Comparison of ENCODE assay signal across 11 cellular contexts in the genomic region with DNA sequence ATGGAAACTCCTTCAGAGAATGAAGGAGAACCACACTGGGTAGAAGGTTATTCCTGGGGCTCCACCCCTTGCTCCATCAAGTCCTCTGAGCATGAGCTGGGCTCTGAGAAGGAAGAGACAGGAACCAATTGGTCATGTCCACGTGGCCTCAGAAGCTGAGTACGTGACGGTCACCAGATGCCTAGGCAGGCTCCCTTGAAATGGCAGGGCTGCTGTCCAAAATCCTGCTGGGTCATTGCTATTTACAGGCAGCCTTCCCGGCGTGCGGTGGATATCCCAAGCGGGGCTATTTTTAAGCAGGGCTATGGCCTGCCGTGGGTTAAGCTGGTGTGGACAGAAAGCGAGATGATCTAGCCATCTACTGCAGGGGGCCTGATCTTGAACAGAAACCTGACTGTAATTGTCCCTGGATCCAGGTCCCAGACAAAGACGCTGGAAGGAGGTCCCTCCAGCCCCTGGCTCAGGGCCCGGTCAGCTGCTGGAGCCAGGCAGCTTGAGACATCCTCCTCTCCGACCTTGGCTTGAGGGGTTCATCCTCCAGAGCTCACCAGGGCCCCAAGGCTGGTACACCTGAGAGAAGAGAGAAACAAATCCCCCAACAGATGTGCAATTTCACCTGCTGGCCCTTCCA. TPM values are rescaled to one million over a fixed set of nuclear protein-coding genes. Genes with fewer than 3 reads are reported as not detected.
DNase-seq lines count a peak whose midpoint lies in the region; ATAC-seq and TF ChIP-seq lines count a peak whose summit lies in the region.
"Had no signal": no experiment of that assay in that cellular context is flagged by ENCODE, and none has a peak within 500 bp of the region (broad histone marks: within the 10 kb centered on the region; RNA-seq: fewer than 3 reads in every experiment).

No MANE protein-coding gene starts in this region.

- DNase-seq in AG08396 (ENCODE audit: low spot score) = peak; percentile 81
- peak; percentile 80 to 94 for DNase-seq in ascending aorta (ENCODE audit: low spot score in 2 of 2)
- peak; percentile 85 for DNase-seq in left ventricle myocardium inferior
- DNase-seq in trophoblast cell = peak; percentile 70 to 75
- DNase-seq in GM13977 (ENCODE audit: low spot score) = no peak
- no peak for DNase-seq in SKM-1 (lab: John Stamatoyannopoulos, UW; ENCODE audit: unreplicated experiment)
- DNase-seq: NCI-H526 treated with DMSO at 0.1 percent for 48 hours had no signal

- H2BK5ac ChIP-seq in trophoblast cell (ENCODE audit: low read depth, low read length, poor library complexity) = no peak overlapping the region

- no peak overlapping the region for H2AK5ac ChIP-seq in trophoblast cell (ENCODE audit: low read length)

- H2AFZ ChIP-seq in trophoblast cell (ENCODE audit: insufficient read depth, low read length, poor library complexity) = no peak overlapping the region

- peaks cover 11 to 27% of the 10 kb centered on the region in 2 donors for H3K4me1 ChIP-seq in ascending aorta
- peaks cover 53% of the 10 kb centered on the region for H3K4me1 ChIP-seq in left ventricle myocardium inferior
- peaks cover 18 to 26% of the 10 kb centered on the region in 2 experiments for H3K4me1 ChIP-seq in trophoblast cell (ENCODE audit: control insufficient read depth in 1 of 2, insufficient read depth in 2 of 2, low read length in 2 of 2)

- H3K36me3 ChIP-seq in ascending aorta = no peaks in the 10 kb centered on the region
- H3K36me3 ChIP-seq in left ventricle myocardium inferior = no peaks in the 10 kb centered on the region
- H3K36me3 ChIP-seq in trophoblast cell (ENCODE audit: control insufficient read depth in 1 of 2, insufficient read depth in 2 of 2, low read length in 2 of 2) = peaks cover 4 to 10% of the 10 kb centered on the region in 2 experiments

- H3K79me1 ChIP-seq in trophoblast cell (ENCODE audit: low read length) = peaks cover 7% of the 10 kb centered on the region

- peak overlapping the region; percentile 33 for H3K18ac ChIP-seq in trophoblast cell (ENCODE audit: low read length)

- H4K8ac ChIP-seq in trophoblast cell (ENCODE audit: low read depth, low read length) = no peak overlapping the region

- H4K91ac ChIP-seq in trophoblast cell (ENCODE audit: low read depth, low read length) = peak overlapping the region; percentile 2

- TF ChIP-seq CTCF in ascending aorta (IDR thresholded peaks at IDR 0.05) (no peak), left ventricle myocardium inferior (IDR thresholded peaks at IDR 0.05; ENCODE audit: borderline replicate concordance) (no peak), GM13977 (IDR thresholded peaks at IDR 0.05; ENCODE audit: extremely low read depth, insufficient read depth, missing control alignments) (no peak)

- no peak overlapping the region for H3K23ac ChIP-seq in trophoblast cell (ENCODE audit: low read length)

- H3K27ac ChIP-seq in ascending aorta = peak overlapping the region; percentile 93 to 98
- peak overlapping the region; percentile 97 for H3K27ac ChIP-seq in left ventricle myocardium inferior (replicated peaks)
- H3K27ac ChIP-seq in trophoblast cell (ENCODE audit: low read depth, low read length) = no peak overlapping the region

- no peak overlapping the region for H2BK12ac ChIP-seq in trophoblast cell (ENCODE audit: low read length)

- no peak overlapping the region for H3K9ac ChIP-seq in trophoblast cell (ENCODE audit: low read length)

- ATAC-seq in GM18520 (IDR thresholded peaks at IDR 0.05; ENCODE audit: unreplicated experiment) = no peak
- ATAC-seq in HG02798 (IDR thresholded peaks at IDR 0.05; ENCODE audit: poor library complexity, unreplicated experiment) = no peak

- H3K79me2 ChIP-seq in trophoblast cell (ENCODE audit: control insufficient read depth, insufficient read depth, low read length, poor library complexity) = no peaks in the 10 kb centered on the region

- intact Hi-C loops in ascending aorta (cut with DNase I) (loop anchor here (2.0 to 10.0 kb wide), 5 partner anchors 68 to 1718 kb away; a partner anchor contains a TSS), left ventricle myocardium inferior (cut with micrococcal nuclease) (no loop called here)

- no peaks in the 10 kb centered on the region for H3K27me3 ChIP-seq in ascending aorta
- H3K27me3 ChIP-seq in left ventricle myocardium inferior (ENCODE audit: low read depth) = no peaks in the 10 kb centered on the region
- H3K27me3 ChIP-seq in trophoblast cell (ENCODE audit: insufficient read depth, low read length) = no peaks in the 10 kb centered on the region

- WGBS in trophoblast cell (ENCODE audit: extremely low coverage, insufficient coverage, insufficient read length) = no CpG with 5 or more reads among the region's 12 CpGs

- H3K4ac ChIP-seq in trophoblast cell (ENCODE audit: low read depth, low read length) = no peak overlapping the region

- H3K4me3 ChIP-seq in ascending aorta (peak overlapping the region; percentile 55 to 70), left ventricle myocardium inferior (peak overlapping the region; percentile 70), trophoblast cell (ENCODE audit: low read depth, low read length) (no peak overlapping the region)

- H4K12ac ChIP-seq in trophoblast cell (ENCODE audit: low read depth, low read length) = no peak overlapping the region

- H3K4me2 ChIP-seq in trophoblast cell (ENCODE audit: low read length) = peak overlapping the region; percentile 62

- in situ Hi-C loops in GM13977 (cut with MboI; ENCODE audit: low pct_unique_long_range_greater_than_20kb, low sequenced_read_pairs, unreplicated experiment) = no loop called here

- no peak overlapping the region for H3K14ac ChIP-seq in trophoblast cell (ENCODE audit: low read length)

- H3K9me3 ChIP-seq in ascending aorta = no peaks in the 10 kb centered on the region
- H3K9me3 ChIP-seq in left ventricle myocardium inferior (replicated peaks) = no peaks in the 10 kb centered on the region
- no peaks in the 10 kb centered on the region for H3K9me3 ChIP-seq in trophoblast cell (ENCODE audit: insufficient read depth, low read depth, low read length)

- peak overlapping the region; percentile 4 for H2BK120ac ChIP-seq in trophoblast cell (ENCODE audit: insufficient read depth, low read length, poor library complexity)

RNA-seq across cellular contexts. Expression of a gene that starts 0.6 kb away (rescaled TPM):
- total RNA-seq in ascending aorta (0.43 TPM), left ventricle myocardium inferior (1,824 TPM)
- 4.3 TPM in 2 replicates for polyA plus RNA-seq in trophoblast cell (2013)
- total RNA-seq: A673, glomerular endothelial cell had no signal

Comparison
In these comparisons a context has a peak if more than half of its experiments do, and no peak if none do; other contexts are left out.
1. DNase-seq: peak in AG08396 (single experiment), ascending aorta (2 of 2), left ventricle myocardium inferior (single experiment) and trophoblast cell (2 of 2); none in GM13977 (single experiment) and SKM-1 (single experiment).
2. RNA of a gene that starts 0.6 kb away (total RNA-seq): 1,824 TPM in left ventricle myocardium inferior (single experiment); 0.43 TPM in ascending aorta (single experiment); every median in the first group is over 1,000 times any median in the second.